20 cellular contexts compared by ENCODE assay signal in the genomic region with DNA sequence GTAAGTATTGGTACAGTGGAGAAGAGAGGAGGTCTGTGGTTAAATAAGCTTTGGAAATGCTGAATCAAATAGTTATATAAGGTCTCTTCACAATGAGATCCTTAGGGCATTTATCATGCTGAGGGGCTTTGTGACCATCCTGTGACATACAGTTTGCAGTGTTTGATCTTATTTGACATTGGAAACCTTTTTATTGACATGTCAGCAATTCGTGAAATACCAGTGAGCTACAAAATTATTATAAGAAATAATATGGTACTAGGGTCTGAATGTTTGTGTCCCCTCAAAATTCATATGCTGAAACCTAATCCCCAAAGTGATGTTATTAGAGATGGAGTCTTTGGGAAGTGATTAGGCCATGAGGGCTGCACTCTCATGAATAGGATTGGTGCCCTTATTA.
"Had no signal": no experiment of that assay in that cellular context is flagged by ENCODE, and none has a peak within 500 bp of the region (broad histone marks: within the 10 kb centered on the region; RNA-seq: fewer than 3 reads in every experiment).

No MANE protein-coding gene starts in this region.

- ATAC-seq: T-cell had no signal

- H3K9me2 ChIP-seq: SK-N-SH had no signal

- H3K36me3 ChIP-seq: MG63 had no signal

- H3K4me3 Mint-ChIP-seq: T-cell; T-helper 1 cell treated with Interleukin-12 subunit alpha and Interleukin-12 subunit beta and Interleukin-4 antibody, amounts not matched to agents 30 μg/mL and 1 μg/mL, for 36 hours had no signal

- H3K36me3 Mint-ChIP-seq: T-cell had no signal

- H3K9me3 ChIP-seq: MG63, SK-N-SH had no signal

- H3K4me3 ChIP-seq: MG63 had no signal

- H3K4me1 Mint-ChIP-seq: T-cell had no signal

- DNase-seq: Karpas-422, KG1, MG63, NCI-H1092 treated with DMSO at 0.1 percent for 48 hours, NCI-H146, NCI-H1694 treated with DMSO at 0.1 percent for 48 hours, NCI-H1930, NCI-H2081, NCI-H2107, NCI-H2227 treated with DMSO at 0.1 percent for 48 hours, NCI-H524, NCI-H526 treated with DMSO at 0.1 percent for 48 hours, NCI-H748 treated with DMSO at 0.1 percent for 48 hours, Right ventricle myocardium superior, RPMI8226, SK-N-SH, SW 1271, T-cell had no signal

- H3K27ac Mint-ChIP-seq: T-cell; T-helper 1 cell treated with Interleukin-12 subunit alpha and Interleukin-12 subunit beta and Interleukin-4 antibody, amounts not matched to agents 30 μg/mL and 1 μg/mL, for 36 hours had no signal

- H3K9ac ChIP-seq: SK-N-SH had no signal

- H3K9me3 Mint-ChIP-seq: T-cell; T-helper 1 cell treated with Interleukin-12 subunit alpha and Interleukin-12 subunit beta and Interleukin-4 antibody, amounts not matched to agents 30 μg/mL and 1 μg/mL, for 36 hours had no signal

- FAIRE-seq: RCC 7860 had no signal

- H3K27me3 ChIP-seq: MG63 had no signal

- H3K4me2 ChIP-seq: SK-N-SH had no signal
